ENCODE assay signal across 8 cellular contexts in genomic region chr20:50153153-50153499, GRCh38. TPM values are rescaled to one million over a fixed set of nuclear protein-coding genes. Genes with fewer than 3 reads are reported as not detected.
DNase-seq lines count a peak whose midpoint lies in the region; ATAC-seq, FAIRE-seq and TF ChIP-seq lines count a peak whose summit lies in the region.

No MANE protein-coding gene starts in this region.

- H3K27ac ChIP-seq in A549 (peak overlapping the region; percentile 95 to 99), small intestine (ENCODE audit: low read depth in 1 of 2, low read length in 1 of 2) (peak overlapping the region; percentile 88 to 94)

- no peaks in the 10 kb centered on the region for H3K27me3 ChIP-seq in small intestine (ENCODE audit: control insufficient read depth in 2 of 2, insufficient read depth in 2 of 2, low read length in 2 of 2)

- peaks cover 6% of the 10 kb centered on the region for H3K36me3 Mint-ChIP-seq in glutamatergic neuron (ENCODE audit: unreplicated experiment)

- peaks cover 39% of the 10 kb centered on the region for H3K4me1 ChIP-seq in A549
- H3K4me1 ChIP-seq in small intestine (ENCODE audit: control insufficient read depth in 2 of 2, insufficient read depth in 1 of 2, low read depth in 1 of 2, low read length in 1 of 2): peaks cover 0 to 7% of the 10 kb centered on the region in 2 donors

- CTCF ChIA-PET in A549 (lab: Yijun Ruan, JAX): interaction anchor here (0.5 to 9.3 kb wide), 14 partner anchors 9 to 350 kb away, joined by 3 to 161 read pairs (median 6); no protein-coding TSS in a partner anchor

- TF ChIP-seq POLR2A in A549 (IDR thresholded peaks at IDR 0.05; ENCODE audit: low read length): no peak

- no peaks in the 10 kb centered on the region for H3K36me3 ChIP-seq in small intestine (ENCODE audit: control insufficient read depth in 2 of 2, insufficient read depth in 2 of 2, low read length in 2 of 2)

- ATAC-seq in A549 (peak in 1 of 2 experiments; percentile 6; a peak in 1 of 6 replicates), GM19395 (IDR thresholded peaks at IDR 0.05; ENCODE audit: unreplicated experiment) (peak; percentile 32), GM21360 (IDR thresholded peaks at IDR 0.05; ENCODE audit: unreplicated experiment) (no peak)

- no peaks in the 10 kb centered on the region for H3K9me3 ChIP-seq in A549
- H3K9me3 ChIP-seq in small intestine (ENCODE audit: control insufficient read depth, low read depth): no peaks in the 10 kb centered on the region

- no peak for TF ChIP-seq CTCF in A549 (IDR thresholded peaks at IDR 0.05)
- no peak for TF ChIP-seq CTCF in glutamatergic neuron (IDR thresholded peaks at IDR 0.05; ENCODE audit: partially characterized antibody, unreplicated experiment)

- 2% methylated on average over 14 of the region's 18 CpGs for WGBS in A549 (ENCODE audit: missing lambda C conversion rate)
- 0 to 2% (median 1%) methylated on average over 16 to 18 of the region's 18 CpGs for WGBS in small intestine, 3 donors

- peaks cover 11% of the 10 kb centered on the region for H3K9me3 Mint-ChIP-seq in glutamatergic neuron (ENCODE audit: unreplicated experiment)

- peak overlapping the region; percentile 91 for H3K4me3 Mint-ChIP-seq in glutamatergic neuron (ENCODE audit: unreplicated experiment)

- peaks cover 25% of the 10 kb centered on the region for H3K27me3 Mint-ChIP-seq in glutamatergic neuron (ENCODE audit: unreplicated experiment)

- H3K4me2 ChIP-seq in A549: peak overlapping the region; percentile 99

- no peak for TF ChIP-seq EP300 in A549 (IDR thresholded peaks at IDR 0.05)

- peak overlapping the region; percentile 70 for H3K27ac Mint-ChIP-seq in glutamatergic neuron (ENCODE audit: unreplicated experiment)

- FAIRE-seq in A549 (lab: Jason Lieb, UNC) (no peak), small intestine (lab: Jason Lieb, UNC) (no peak)

- no peak for TF ChIP-seq RAD21 in A549 (conservative IDR thresholded peaks at IDR 0.05 in 1 of 2, IDR thresholded peaks at IDR 0.05 in 1 of 2)

- DNase-seq in A549 (ENCODE audit: low read depth in 1 of 2, low spot score in 1 of 2): no peak
- peak in 3 of 5 donors; percentile 4 to 23 (median 17) for DNase-seq in T-helper 1 cell
- DNase-seq in glutamatergic neuron: no peak
- DNase-seq in small intestine: peak; percentile 51
- no peak for DNase-seq in activated CD8-positive, alpha-beta memory T cell treated with anti-CD3 and anti-CD28 coated beads for 24 hours
- DNase-seq in NCI-H774 (lab: John Stamatoyannopoulos, UW): no peak

- H3K4me1 Mint-ChIP-seq in glutamatergic neuron (ENCODE audit: low read depth, unreplicated experiment): peaks cover 19% of the 10 kb centered on the region

- POLR2A ChIA-PET in A549 (lab: Yijun Ruan, JAX): interaction anchor here (0.6 to 3.0 kb wide), 10 partner anchors 8 to 37 kb away, joined by 3 to 48 read pairs (median 4); no protein-coding TSS in a partner anchor

- peak overlapping the region; percentile 100 for H3K4me3 ChIP-seq in A549
- H3K4me3 ChIP-seq in small intestine (ENCODE audit: low read depth in 1 of 2, low read length in 2 of 2): peak overlapping the region; percentile 90 to 94

TF ChIP-seq in A549, 52 proteins besides CTCF, POLR2A, EP300 and RAD21:
- TF ChIP-seq MYC (IDR thresholded peaks at IDR 0.05; ENCODE audit: borderline replicate concordance, low read length): no peak
- no peak for TF ChIP-seq ZSCAN20 (CRISPR knock-in tag; IDR thresholded peaks at IDR 0.05)
- no peak for TF ChIP-seq ZNF302 (CRISPR knock-in tag; IDR thresholded peaks at IDR 0.05)
- TF ChIP-seq REST (IDR thresholded peaks at IDR 0.05): no peak
- TF ChIP-seq FOSB (CRISPR knock-in tag; IDR thresholded peaks at IDR 0.05): no peak

RNA-seq across cellular contexts. Expression of gene PEDS1, which starts 0.4 kb away (rescaled TPM):
- polyA plus RNA-seq in A549 (2011; rRNA removed) (24.5 and 33.5 TPM in 2 replicates), A549 (2017; fragmentation: RNase III; extraction: RNeasy Plus Mini Kit Qiagen cat#74134 plus additional on column Dnase treatment) (23.1 to 26.5 TPM (median 25.8 TPM) in 3 replicates), small intestine (10 to 100 TPM; 16.8 to 33.5 (median 20.8) TPM)
- polyA plus RNA-seq in A549 (2012; cell fraction: cytosol; rRNA removed): 42.2 and 62.3 TPM in 2 replicates
- polyA plus RNA-seq in A549 (2012; cell fraction: nucleus; rRNA removed): 37.3 and 53.0 TPM in 2 replicates
- 59.2 and 69.8 TPM in 2 replicates for polyA minus RNA-seq in A549 (2011; rRNA and poly(A)+ RNA removed)
- 29.3 TPM for total RNA-seq in glutamatergic neuron (ENCODE audit: unreplicated experiment)

RNA-seq across cellular contexts. Expression of gene CEBPB, which starts 37.5 kb away (rescaled TPM):
- polyA plus RNA-seq in A549 (2011; rRNA removed) (35.9 and 45.4 TPM in 2 replicates), A549 (2017; fragmentation: RNase III; extraction: RNeasy Plus Mini Kit Qiagen cat#74134 plus additional on column Dnase treatment) (58.9 to 74.0 TPM (median 66.6 TPM) in 3 replicates), small intestine (10 to 100 TPM in 2 of 3 donors, 1 to 10 TPM in 1; 7.6 to 21.1 (median 19.7) TPM)
- 71.1 and 106 TPM in 2 replicates for polyA plus RNA-seq in A549 (2012; cell fraction: cytosol; rRNA removed)
- polyA plus RNA-seq in A549 (2012; cell fraction: nucleus; rRNA removed): 82.9 and 128 TPM in 2 replicates
- polyA minus RNA-seq in A549 (2011; rRNA and poly(A)+ RNA removed): 18.3 and 20.0 TPM in 2 replicates
- total RNA-seq in glutamatergic neuron (ENCODE audit: unreplicated experiment): 11.3 TPM

RNA-seq across cellular contexts. Expression of gene UBE2V1, which starts 40.2 kb away (rescaled TPM):
- polyA plus RNA-seq in A549 (2011; rRNA removed) (114 and 141 TPM in 2 replicates), A549 (2017; fragmentation: RNase III; extraction: RNeasy Plus Mini Kit Qiagen cat#74134 plus additional on column Dnase treatment) (129 to 143 TPM (median 130 TPM) in 3 replicates), small intestine (10 to 100 TPM; 72.7 to 83.4 (median 77.3) TPM)
- 71.2 and 72.5 TPM in 2 replicates for polyA plus RNA-seq in A549 (2012; cell fraction: cytosol; rRNA removed)
- 26.1 and 63.7 TPM in 2 replicates for polyA plus RNA-seq in A549 (2012; cell fraction: nucleus; rRNA removed)
- 62.8 and 69.9 TPM in 2 replicates for polyA minus RNA-seq in A549 (2011; rRNA and poly(A)+ RNA removed)
- total RNA-seq in glutamatergic neuron (ENCODE audit: unreplicated experiment): 149 TPM

Comparison
In these comparisons a context has a peak if more than half of its experiments do, and no peak if none do; other contexts are left out.
1. DNase-seq: peak in T-helper 1 cell (3 of 5) and small intestine (single experiment); none in A549 (0 of 2), glutamatergic neuron (single experiment), activated CD8-positive, alpha-beta memory T cell treated with anti-CD3 and anti-CD28 coated beads for 24 hours (single experiment) and NCI-H774 (single experiment).